Comparison of ENCODE assay signal across 18 cellular contexts in genomic region chr1:55579332-55579996, GRCh38.
DNase-seq lines count a peak whose midpoint lies in the region; ATAC-seq and TF ChIP-seq lines count a peak whose summit lies in the region.
"Had no signal": no experiment of that assay in that cellular context is flagged by ENCODE, and none has a peak within 500 bp of the region (broad histone marks: within the 10 kb centered on the region; RNA-seq: fewer than 3 reads in every experiment).

No MANE protein-coding gene starts in this region.

- no peaks in the 10 kb centered on the region for H3K27me3 ChIP-seq in ACC112 (ENCODE audit: insufficient read depth, low read length)
- no peaks in the 10 kb centered on the region for H3K27me3 ChIP-seq in RWPE2 (ENCODE audit: insufficient read depth, poor library complexity, severe bottlenecking)
- H3K27me3 ChIP-seq in testis, result no peaks in the 10 kb centered on the region
- no peaks in the 10 kb centered on the region for H3K27me3 ChIP-seq in effector memory CD4-positive, alpha-beta T cell (replicated peaks; ENCODE audit: control insufficient read depth, insufficient read depth, low read length, poor library complexity, severe bottlenecking)

- H3K27ac ChIP-seq in ACC112 (ENCODE audit: low read depth, low read length), result peak overlapping the region; percentile 99
- peak overlapping the region; percentile 93 for H3K27ac ChIP-seq in RWPE2 (ENCODE audit: poor library complexity, severe bottlenecking)
- H3K27ac ChIP-seq in testis, result peak overlapping the region; percentile 88 to 93
- no peak overlapping the region for H3K27ac ChIP-seq in effector memory CD4-positive, alpha-beta T cell (ENCODE audit: insufficient read depth, low read length, poor library complexity, severe bottlenecking)

- no peak for ATAC-seq in RWPE2 (ENCODE audit: low read depth)
- ATAC-seq in T-helper 17 cell, result no peak
- no peak for ATAC-seq in GM19452 (IDR thresholded peaks at IDR 0.05; ENCODE audit: unreplicated experiment)

- H3K4me1 ChIP-seq in ACC112 (ENCODE audit: control insufficient read depth, insufficient read depth, low read length, unreplicated experiment), result peaks cover 45% of the 10 kb centered on the region
- H3K4me1 ChIP-seq in RWPE2 (ENCODE audit: insufficient read depth, poor library complexity, severe bottlenecking), result peaks cover 20% of the 10 kb centered on the region
- peaks cover 39% of the 10 kb centered on the region for H3K4me1 ChIP-seq in testis
- H3K4me1 ChIP-seq in effector memory CD4-positive, alpha-beta T cell (ENCODE audit: control insufficient read depth, insufficient read depth, low read length, poor library complexity, severe bottlenecking), result no peaks in the 10 kb centered on the region
- H3K4me1 ChIP-seq: Caco-2, HAP-1 had no signal

- no peak overlapping the region for H3K27ac Mint-ChIP-seq in T-helper 17 cell
- H3K27ac Mint-ChIP-seq: CD4-positive, alpha-beta T cell had no signal

- DNase-seq in RWPE2 (ENCODE audit: low spot score) (no peak), myocyte (ENCODE audit: low read depth) (peak; percentile 22), testis (no peak), T-helper 17 cell (no peak)
- no peak for DNase-seq in effector CD4-positive, alpha-beta T cell
- no peak for DNase-seq in effector memory CD4-positive, alpha-beta T cell
- DNase-seq: Caco-2; CD4-positive, alpha-beta T cell; Kasumi-1; NCI-H1105 treated with DMSO at 0.1 percent for 48 hours; NCI-H1694; NCI-H2081 treated with DMSO at 0.1 percent for 48 hours; NCI-H446 treated with DMSO at 0.1 percent for 48 hours; NK-92 treated with Interleukin-12 subunit alpha and Interleukin-12 subunit beta, amount 100 ng/mL, for 24 hours; SIG-M5 had no signal

- no peaks in the 10 kb centered on the region for H3K4me1 Mint-ChIP-seq in T-helper 17 cell

- no peaks in the 10 kb centered on the region for H3K9me3 ChIP-seq in RWPE2 (ENCODE audit: severe bottlenecking)
- no peaks in the 10 kb centered on the region for H3K9me3 ChIP-seq in testis
- H3K9me3 ChIP-seq in effector memory CD4-positive, alpha-beta T cell (ENCODE audit: control insufficient read depth, low read length), result no peaks in the 10 kb centered on the region
- H3K9me3 ChIP-seq in T-helper 17 cell (ENCODE audit: control insufficient read depth, low read length, poor library complexity, severe bottlenecking), result no peaks in the 10 kb centered on the region
- H3K9me3 ChIP-seq: Caco-2, HAP-1 had no signal

- peaks cover 3% of the 10 kb centered on the region for H3K36me3 Mint-ChIP-seq in T-helper 17 cell (ENCODE audit: low read depth)

- intact Hi-C loops in testis (cut with DNase I; ENCODE audit: low total_unique reads), result no loop called here

- no peaks in the 10 kb centered on the region for H3K79me2 ChIP-seq in ACC112 (ENCODE audit: control insufficient read depth, insufficient read depth, low read length, unreplicated experiment)

- no peak overlapping the region for H3K4me3 Mint-ChIP-seq in T-helper 17 cell
- H3K4me3 Mint-ChIP-seq: CD4-positive, alpha-beta T cell had no signal

- H2AFZ ChIP-seq in ACC112 (ENCODE audit: low read length, unreplicated experiment), result no peak overlapping the region

- TF ChIP-seq CTCF in RWPE2 (IDR thresholded peaks at IDR 0.05; ENCODE audit: poor library complexity, severe bottlenecking) (no peak), testis (IDR thresholded peaks at IDR 0.05) (no peak)

- peaks cover 47% of the 10 kb centered on the region for H3K27me3 Mint-ChIP-seq in T-helper 17 cell

- 77% methylated on average over 3 of the region's 3 CpGs for WGBS in testis, 2 donors

- no peak overlapping the region for H3K4me3 ChIP-seq in ACC112 (ENCODE audit: low read depth, low read length)
- H3K4me3 ChIP-seq in RWPE2 (ENCODE audit: severe bottlenecking), result no peak overlapping the region
- no peak overlapping the region for H3K4me3 ChIP-seq in testis
- H3K4me3 ChIP-seq in effector memory CD4-positive, alpha-beta T cell (ENCODE audit: insufficient read depth, low read depth, low read length, poor library complexity, severe bottlenecking), result no peak overlapping the region
- H3K4me3 ChIP-seq: HAP-1 had no signal

- H3K36me3 ChIP-seq in ACC112 (ENCODE audit: insufficient read depth, low read length) (no peaks in the 10 kb centered on the region), RWPE2 (ENCODE audit: low read depth) (no peaks in the 10 kb centered on the region), testis (ENCODE audit: low read depth, missing control alignments) (no peaks in the 10 kb centered on the region)
- no peaks in the 10 kb centered on the region for H3K36me3 ChIP-seq in effector memory CD4-positive, alpha-beta T cell (ENCODE audit: control insufficient read depth, insufficient read depth, low read length)
- H3K36me3 ChIP-seq: HAP-1 had no signal

- no peak for TF ChIP-seq POLR2A in testis (IDR thresholded peaks at IDR 0.05)
